ENCODE assay signal across 1 cellular context in genomic region chr9:123353984-123354591, GRCh38.
TF ChIP-seq lines count a peak whose summit lies in the region.

No MANE protein-coding gene starts in this region.

TF ChIP-seq in GM12878, 131 proteins besides CTCF, POLR2A, EP300 and RAD21 (continued from another document and continues in another):
- TF ChIP-seq ETV6 (conservative IDR thresholded peaks at IDR 0.05 in 1 of 2, IDR thresholded peaks at IDR 0.05 in 1 of 2; ENCODE audit: borderline replicate concordance in 1 of 2, low read depth in 1 of 2), result no peak
- TF ChIP-seq RELA (IDR thresholded peaks at IDR 0.05; ENCODE audit: borderline replicate concordance, partially characterized antibody), result peak; percentile 22
- no peak for TF ChIP-seq SREBF2 (IDR thresholded peaks at IDR 0.05; ENCODE audit: low read length)
- peak; percentile 83 for TF ChIP-seq SMC3 (IDR thresholded peaks at IDR 0.05; ENCODE audit: borderline replicate concordance, low read length)
- TF ChIP-seq PAX5 (IDR thresholded peaks at IDR 0.05; ENCODE audit: borderline replicate concordance, low read depth, low read length), result no peak
- TF ChIP-seq USF1 (IDR thresholded peaks at IDR 0.05; ENCODE audit: borderline replicate concordance, extremely low read length, insufficient read depth, low read depth, low read length), result peak; percentile 74
- TF ChIP-seq BHLHE40 (IDR thresholded peaks at IDR 0.05; ENCODE audit: borderline replicate concordance in 1 of 2, low read depth in 2 of 2, low read length in 1 of 2), result peak; percentile 30 to 64; a peak in 3 of 4 replicates
- no peak for TF ChIP-seq PBX3 (IDR thresholded peaks at IDR 0.05; ENCODE audit: insufficient replicate concordance, low read depth, low read length)
- TF ChIP-seq SMARCA5 (IDR thresholded peaks at IDR 0.05), result peak; percentile 29; the same call in 1 of the 2 replicates
- TF ChIP-seq ZNF384 (IDR thresholded peaks at IDR 0.05; ENCODE audit: borderline replicate concordance, low read depth, low read length), result no peak
- no peak for TF ChIP-seq BCL11A (IDR thresholded peaks at IDR 0.05; ENCODE audit: low read depth, low read length)
- no peak for TF ChIP-seq NRF1 (conservative IDR thresholded peaks at IDR 0.05; ENCODE audit: low read depth, low read length)
- TF ChIP-seq ZZZ3 (IDR thresholded peaks at IDR 0.05; ENCODE audit: control insufficient read depth, insufficient read length, low read depth), result no peak
- 0 out of 2 replicates have a peak, but pooled peaks have one; percentile 20 for TF ChIP-seq RB1 (IDR thresholded peaks at IDR 0.05; ENCODE audit: borderline replicate concordance)
- TF ChIP-seq MTA3 (IDR thresholded peaks at IDR 0.05; ENCODE audit: borderline replicate concordance, low read length), result no peak
- no peak for TF ChIP-seq ZBTB11 (CRISPR knock-in tag; IDR thresholded peaks at IDR 0.05)
- no peak for TF ChIP-seq CHD4 (IDR thresholded peaks at IDR 0.05)
- TF ChIP-seq BCLAF1 (IDR thresholded peaks at IDR 0.05), result no peak
- TF ChIP-seq NKRF (conservative IDR thresholded peaks at IDR 0.05), result no peak
- TF ChIP-seq HDGF (IDR thresholded peaks at IDR 0.05), result no peak
- no peak for TF ChIP-seq NR2C1 (IDR thresholded peaks at IDR 0.05)
- no peak for TF ChIP-seq IRF3 (IDR thresholded peaks at IDR 0.05)
- TF ChIP-seq CBX5 (IDR thresholded peaks at IDR 0.05; ENCODE audit: low read depth), result no peak
- no peak for TF ChIP-seq SIX5 (IDR thresholded peaks at IDR 0.05; ENCODE audit: low read depth, low read length, severe bottlenecking)
- no peak for TF ChIP-seq RCOR1 (conservative IDR thresholded peaks at IDR 0.05; ENCODE audit: low read depth, low read length)
- 0 out of 2 replicates have a peak, but pooled peaks have one; percentile 20 for TF ChIP-seq BACH1 (IDR thresholded peaks at IDR 0.05; ENCODE audit: borderline replicate concordance)
- TF ChIP-seq POLR2AphosphoS2 (IDR thresholded peaks at IDR 0.05; ENCODE audit: low read depth, low read length), result no peak
- TF ChIP-seq TAF1 (IDR thresholded peaks at IDR 0.05; ENCODE audit: borderline replicate concordance, low read depth, low read length), result no peak
- TF ChIP-seq LARP7 (IDR thresholded peaks at IDR 0.05), result 0 out of 2 replicates have a peak, but pooled peaks have one; percentile 45
- TF ChIP-seq SIN3A (IDR thresholded peaks at IDR 0.05; ENCODE audit: low read depth, low read length), result no peak
- TF ChIP-seq ZNF687 (IDR thresholded peaks at IDR 0.05), result no peak
- no peak for TF ChIP-seq DPF2 (IDR thresholded peaks at IDR 0.05)
- no peak for TF ChIP-seq KDM1A (IDR thresholded peaks at IDR 0.05; ENCODE audit: borderline replicate concordance)
- no peak for TF ChIP-seq TBL1XR1 (IDR thresholded peaks at IDR 0.05; ENCODE audit: low read depth, low read length)
- TF ChIP-seq YY1 (IDR thresholded peaks at IDR 0.05; ENCODE audit: low read depth, low read length), result peak; percentile 38; the same call in 1 of the 2 replicates
- TF ChIP-seq CHD2 (IDR thresholded peaks at IDR 0.05; ENCODE audit: borderline replicate concordance, low read depth, low read length), result 0 out of 2 replicates have a peak, but pooled peaks have one; percentile 16
- peak; percentile 33 for TF ChIP-seq USF2 (IDR thresholded peaks at IDR 0.05; ENCODE audit: borderline replicate concordance, low read depth, low read length)
- no peak for TF ChIP-seq HCFC1 (IDR thresholded peaks at IDR 0.05; ENCODE audit: low read length)
- no peak for TF ChIP-seq TCF7 (IDR thresholded peaks at IDR 0.05; ENCODE audit: borderline replicate concordance)
- no peak for TF ChIP-seq IRF5 (IDR thresholded peaks at IDR 0.05; ENCODE audit: borderline replicate concordance)
- TF ChIP-seq MEF2B (IDR thresholded peaks at IDR 0.05; ENCODE audit: partially characterized antibody, poor library complexity, severe bottlenecking), result peak; percentile 9
- TF ChIP-seq SRF (IDR thresholded peaks at IDR 0.05; ENCODE audit: low read depth in 2 of 2, low read length in 2 of 2), result no peak
- TF ChIP-seq MAX (IDR thresholded peaks at IDR 0.05; ENCODE audit: low read depth, low read length), result no peak
- TF ChIP-seq NR2F1 (conservative IDR thresholded peaks at IDR 0.05), result 0 out of 2 replicates have a peak, but pooled peaks have one; percentile 40
